ENCODE assay signal across 8 cellular contexts in genomic region chr12:108696111-108696995, GRCh38. TPM values are rescaled to one million over a fixed set of nuclear protein-coding genes. Genes with fewer than 3 reads are reported as not detected.
A peak's percentile ranks its signal among the peaks of the same experiment; 100 is the strongest.
DNase-seq lines count a peak whose midpoint lies in the region; ATAC-seq, FAIRE-seq and TF ChIP-seq lines count a peak whose summit lies in the region.

No MANE protein-coding gene starts in this region.

- no peak overlapping the region for H2AFZ ChIP-seq in IMR-90 (replicated peaks; ENCODE audit: low read length, poor library complexity)

- peak overlapping the region; percentile 87 for H3K4ac ChIP-seq in IMR-90 (ENCODE audit: low read depth, low read length)

- POLR2A ChIA-PET in A549 (lab: Yijun Ruan, JAX) (interaction anchor here (0.6 to 0.7 kb wide), 2 partner anchors 21 to 399 kb away, joined by 3 to 10 read pairs; no protein-coding TSS in a partner anchor), IMR-90 (lab: Charles Lee; ENCODE audit: unreplicated experiment) (no interaction called here)

- no peak for TF ChIP-seq CTCF in A549 (IDR thresholded peaks at IDR 0.05)
- no peak for TF ChIP-seq CTCF in IMR-90 (conservative IDR thresholded peaks at IDR 0.05; ENCODE audit: low read depth, low read length)
- no peak for TF ChIP-seq CTCF in mesothelial cell of epicardium (IDR thresholded peaks at IDR 0.05; ENCODE audit: unreplicated experiment)

- TF ChIP-seq POLR2A in A549 (IDR thresholded peaks at IDR 0.05; ENCODE audit: low read length): no peak
- no peak for TF ChIP-seq POLR2A in IMR-90 (IDR thresholded peaks at IDR 0.05; ENCODE audit: low read depth, low read length)

- peaks cover 76% of the 10 kb centered on the region for H4K20me1 ChIP-seq in IMR-90 (ENCODE audit: insufficient read depth, low read length)

- H3K4me1 Mint-ChIP-seq in activated naive CD8-positive, alpha-beta T cell treated with anti-CD3 and anti-CD28 coated beads, Interleukin-2, amount 50 U/mL, for 24 hours: peaks cover 72% of the 10 kb centered on the region
- H3K4me1 Mint-ChIP-seq in mesothelial cell of epicardium: peaks cover 72% of the 10 kb centered on the region

- peaks cover 66% of the 10 kb centered on the region for H3K4me1 ChIP-seq in A549
- peaks cover 32% of the 10 kb centered on the region for H3K4me1 ChIP-seq in IMR-90 (ENCODE audit: control insufficient read depth, insufficient read depth, low read length)

- ATAC-seq in A549: no peak
- ATAC-seq in IMR-90 (ENCODE audit: low read depth): peak; percentile 16
- ATAC-seq in activated naive CD8-positive, alpha-beta T cell treated with anti-CD3 and anti-CD28 coated beads, Interleukin-2, amount 50 U/mL, for 24 hours: peak; percentile 88

- no TSS peak for BruUV-seq in IMR-90 (replicated peaks; lab: Mats Ljungman, UMichigan)

- H4K91ac ChIP-seq in IMR-90 (ENCODE audit: insufficient read depth, low read depth, low read length): peak overlapping the region; percentile 57

- H2BK20ac ChIP-seq in IMR-90 (ENCODE audit: low read depth, low read length): peak overlapping the region; percentile 15

- dilution Hi-C loops in IMR-90 (cut with HindIII; ENCODE audit: low sequenced_read_pairs, unreplicated experiment): no loop called here

- FAIRE-seq in A549 (lab: Jason Lieb, UNC): no peak

- H4K5ac ChIP-seq in IMR-90 (ENCODE audit: low read depth, low read length): peak overlapping the region; percentile 88

- H3K36me3 ChIP-seq in IMR-90 (ENCODE audit: control insufficient read depth, insufficient read depth, low read length): peaks cover 22% of the 10 kb centered on the region

- peaks cover 5 to 57% of the 10 kb centered on the region in 2 experiments; a peak in 3 of 4 replicates for H3K79me1 ChIP-seq in IMR-90 (ENCODE audit: low read depth in 1 of 2, low read length in 2 of 2)

- peak overlapping the region; percentile 9 to 66; a peak in 3 of 4 replicates for H4K8ac ChIP-seq in IMR-90 (ENCODE audit: low read depth in 2 of 2, low read length in 2 of 2)

- peak overlapping the region; percentile 73 for H2AK5ac ChIP-seq in IMR-90 (ENCODE audit: low read depth, low read length)

- peaks cover 13% of the 10 kb centered on the region for H3K9me1 ChIP-seq in IMR-90 (ENCODE audit: insufficient read depth, low read length)

- TF ChIP-seq RAD21 in A549 (conservative IDR thresholded peaks at IDR 0.05 in 1 of 2, IDR thresholded peaks at IDR 0.05 in 1 of 2) (no peak), IMR-90 (IDR thresholded peaks at IDR 0.05; ENCODE audit: low read length) (no peak; the same call in 1 of the 2 replicates)

- no peak for TF ChIP-seq EP300 in A549 (IDR thresholded peaks at IDR 0.05)

- peak overlapping the region; percentile 98 for H2BK5ac ChIP-seq in IMR-90 (ENCODE audit: low read depth, low read length, poor library complexity, severe bottlenecking)

- 81% methylated on average over 9 of the region's 9 CpGs for WGBS in A549 (ENCODE audit: missing lambda C conversion rate)
- no CpG with 5 or more reads among the region's 9 CpGs for WGBS in IMR-90 (ENCODE audit: extremely low coverage in 2 of 2, insufficient read length in 1 of 2), 2 experiments

- intact Hi-C loops in IMR-90 (cut with micrococcal nuclease): loop anchor here (1.0 kb wide), 1 partner anchor 26 kb away; no protein-coding TSS in a partner anchor

- H3K4me2 ChIP-seq in A549: 0 out of 3 replicates have a peak overlapping the region, but pooled peaks have one; percentile 5
- H3K4me2 ChIP-seq in IMR-90 (ENCODE audit: low read depth, low read length): peak overlapping the region; percentile 79

- peak overlapping the region; percentile 92 for H3K14ac ChIP-seq in IMR-90 (replicated peaks; ENCODE audit: low read depth, low read length)

- CTCF ChIA-PET in A549 (lab: Yijun Ruan, JAX): interaction anchor here (0.7 to 13.5 kb wide), 4 partner anchors 27 to 72 kb away, joined by 3 to 127 read pairs (median 3); partner anchors contain the start of gene CORO1C
- CTCF ChIA-PET in IMR-90 (lab: Yijun Ruan, JAX): interaction anchor here (0.8 to 1.7 kb wide), 2 partner anchors 9 to 32 kb away, joined by 3 read pairs; no protein-coding TSS in a partner anchor

- peak overlapping the region; percentile 91 for H3K23ac ChIP-seq in IMR-90 (ENCODE audit: low read depth, low read length)

- H3K56ac ChIP-seq in IMR-90 (ENCODE audit: extremely low read depth, insufficient read depth, low read length): peak overlapping the region; percentile 67

- no peaks in the 10 kb centered on the region for H3K27me3 Mint-ChIP-seq in activated naive CD8-positive, alpha-beta T cell treated with anti-CD3 and anti-CD28 coated beads, Interleukin-2, amount 50 U/mL, for 24 hours
- H3K27me3 Mint-ChIP-seq in mesothelial cell of epicardium (ENCODE audit: low read depth): no peaks in the 10 kb centered on the region

- H3K4me3 ChIP-seq in A549: no peak overlapping the region
- H3K4me3 ChIP-seq in IMR-90 (ENCODE audit: insufficient read depth, low read depth, low read length): peak overlapping the region; percentile 12; the same call in 1 of the 2 replicates

- peak overlapping the region; percentile 62 for H3K4me3 Mint-ChIP-seq in activated naive CD8-positive, alpha-beta T cell treated with anti-CD3 and anti-CD28 coated beads, Interleukin-2, amount 50 U/mL, for 24 hours
- H3K4me3 Mint-ChIP-seq in mesothelial cell of epicardium: no peak overlapping the region

- no peaks in the 10 kb centered on the region for H3K27me3 ChIP-seq in IMR-90 (ENCODE audit: control insufficient read depth, insufficient read depth, low read length)

- peaks cover 5% of the 10 kb centered on the region for H3K9me3 Mint-ChIP-seq in activated naive CD8-positive, alpha-beta T cell treated with anti-CD3 and anti-CD28 coated beads, Interleukin-2, amount 50 U/mL, for 24 hours
- no peaks in the 10 kb centered on the region for H3K9me3 Mint-ChIP-seq in mesothelial cell of epicardium

- H3K18ac ChIP-seq in IMR-90 (ENCODE audit: low read depth, low read length): peak overlapping the region; percentile 32

- DNase-seq in A549 (ENCODE audit: low read depth in 1 of 2, low spot score in 1 of 2) (no peak), IMR-90 (peak; percentile 100), mesothelial cell of epicardium (ENCODE audit: low spot score in 2 of 2, unreplicated experiment in 2 of 2) (no peak), putamen (ENCODE audit: low spot score) (no peak), NCI-H2081 (lab: John Stamatoyannopoulos, UW) (no peak), C1 segment of cervical spinal cord (lab: John Stamatoyannopoulos, UW) (no peak)
- DNase-seq in activated naive CD8-positive, alpha-beta T cell treated with anti-CD3 and anti-CD28 coated beads, Interleukin-2, amount 50 U/mL, for 24 hours: peak; percentile 43
- no peak for DNase-seq in activated effector memory CD4-positive, alpha-beta T cell treated with Interleukin-2 at 50 U/mL for 16 hours

- peak overlapping the region; percentile 61 for H3K9ac ChIP-seq in IMR-90 (ENCODE audit: low read depth, low read length)

- H3K27ac Mint-ChIP-seq in activated naive CD8-positive, alpha-beta T cell treated with anti-CD3 and anti-CD28 coated beads, Interleukin-2, amount 50 U/mL, for 24 hours: peak overlapping the region; percentile 92
- peak overlapping the region; percentile 88 for H3K27ac Mint-ChIP-seq in mesothelial cell of epicardium

- H3K27ac ChIP-seq in A549 (peak overlapping the region in 1 of 2 experiments; percentile 44; a peak in 4 of 6 replicates), IMR-90 (ENCODE audit: insufficient read depth, low read length) (peak overlapping the region; percentile 98)

- H2AK9ac ChIP-seq in IMR-90 (replicated peaks; ENCODE audit: low read depth, low read length, poor library complexity): peak overlapping the region; percentile 20

- peaks cover 45% of the 10 kb centered on the region for H3K36me3 Mint-ChIP-seq in activated naive CD8-positive, alpha-beta T cell treated with anti-CD3 and anti-CD28 coated beads, Interleukin-2, amount 50 U/mL, for 24 hours (ENCODE audit: low read depth)
- H3K36me3 Mint-ChIP-seq in mesothelial cell of epicardium: peaks cover 12% of the 10 kb centered on the region

- peak overlapping the region; percentile 74; the same call in 2 of the 3 replicates for H2BK15ac ChIP-seq in IMR-90 (ENCODE audit: low read depth, low read length)

- no peaks in the 10 kb centered on the region for H3K9me3 ChIP-seq in A549
- H3K9me3 ChIP-seq in IMR-90 (ENCODE audit: control insufficient read depth, insufficient read depth, low read length): no peaks in the 10 kb centered on the region

- in situ Hi-C loops in IMR-90 (cut with MboI; ENCODE audit: low sequenced_read_pairs): no loop called here

- peak overlapping the region; percentile 77 for H2BK120ac ChIP-seq in IMR-90 (ENCODE audit: low read depth, low read length)

TF ChIP-seq in A549, 52 proteins besides CTCF, POLR2A, EP300 and RAD21 (continues in another document):
- TF ChIP-seq TP53 (CRISPR knock-in tag; IDR thresholded peaks at IDR 0.05) (no peak), RCOR1 (IDR thresholded peaks at IDR 0.05; ENCODE audit: low read depth, low read length) (no peak), CEBPB (IDR thresholded peaks at IDR 0.05) (peak; percentile 62 to 70; a peak in 2 of 4 replicates), TFCP2L1 (CRISPR knock-in tag; IDR thresholded peaks at IDR 0.05) (no peak)

TF ChIP-seq in IMR-90, 13 proteins besides CTCF, POLR2A, EP300 and RAD21 (continues in another document):
- TF ChIP-seq BHLHE40 (IDR thresholded peaks at IDR 0.05; ENCODE audit: low read depth, low read length) (peak; percentile 79), RFX5 (IDR thresholded peaks at IDR 0.05; ENCODE audit: low read depth, low read length) (no peak), MAFK (IDR thresholded peaks at IDR 0.05; ENCODE audit: low read depth, low read length) (peak; percentile 64), MXI1 (IDR thresholded peaks at IDR 0.05; ENCODE audit: borderline replicate concordance, low read depth, low read length) (peak; percentile 29; the same call in 1 of the 2 replicates), RCOR1 (IDR thresholded peaks at IDR 0.05; ENCODE audit: insufficient replicate concordance, low read length) (peak; percentile 52), NFE2L2 (IDR thresholded peaks at IDR 0.05; ENCODE audit: low read depth, low read length) (peak; percentile 87), SMC3 (IDR thresholded peaks at IDR 0.05; ENCODE audit: low read depth, low read length) (no peak)

RNA-seq across cellular contexts. Expression of gene CORO1C, which starts 35.0 kb away (rescaled TPM):
- polyA plus RNA-seq in A549 (2011; rRNA removed) (245 and 296 TPM in 2 replicates), A549 (2017; fragmentation: RNase III; extraction: RNeasy Plus Mini Kit Qiagen cat#74134 plus additional on column Dnase treatment) (165 to 189 TPM (median 166 TPM) in 3 replicates), IMR-90 (2012; rRNA removed) (591 and 675 TPM in 2 replicates)
- polyA plus RNA-seq in A549 (2012; cell fraction: cytosol; rRNA removed): 158 and 173 TPM in 2 replicates
- 116 and 183 TPM in 2 replicates for polyA plus RNA-seq in A549 (2012; cell fraction: nucleus; rRNA removed)
- polyA minus RNA-seq in A549 (2011; rRNA and poly(A)+ RNA removed): 601 and 684 TPM in 2 replicates
- total RNA-seq in IMR-90 (2012; rRNA removed) (1,042 and 1,100 TPM in 2 replicates), mesothelial cell of epicardium (61.8 to 65.3 TPM (median 64.8 TPM) in 3 replicates)
- 183 and 262 TPM in 2 replicates for polyA plus RNA-seq in IMR-90 (2012; cell fraction: cytosol; rRNA removed)
- 145 and 350 TPM in 2 replicates for polyA plus RNA-seq in IMR-90 (2012; cell fraction: nucleus; rRNA removed; ENCODE audit: low replicate concordance)

Comparison
In these comparisons a context has a peak if more than half of its experiments do, and no peak if none do; other contexts are left out.
1. ATAC-seq: peak in IMR-90 (single experiment) and activated naive CD8-positive, alpha-beta T cell treated with anti-CD3 and anti-CD28 coated beads, Interleukin-2, amount 50 U/mL, for 24 hours (single experiment); none in A549 (0 of 2).
2. DNase-seq: peak in IMR-90 (single experiment) and activated naive CD8-positive, alpha-beta T cell treated with anti-CD3 and anti-CD28 coated beads, Interleukin-2, amount 50 U/mL, for 24 hours (single experiment); none in A549 (0 of 2), mesothelial cell of epicardium (0 of 2), putamen (single experiment), NCI-H2081 (0 of 2), C1 segment of cervical spinal cord (0 of 14) and activated effector memory CD4-positive, alpha-beta T cell treated with Interleukin-2 at 50 U/mL for 16 hours (single experiment).
3. RNA of gene CORO1C, which starts 35.0 kb away (total RNA-seq): 1,042 to 1,100 TPM in IMR-90; 61.8 to 65.3 TPM in mesothelial cell of epicardium; every median in the first group is over 10 times any median in the second.